Comparison of ENCODE assay signal across 8 cellular contexts in the genomic region with DNA sequence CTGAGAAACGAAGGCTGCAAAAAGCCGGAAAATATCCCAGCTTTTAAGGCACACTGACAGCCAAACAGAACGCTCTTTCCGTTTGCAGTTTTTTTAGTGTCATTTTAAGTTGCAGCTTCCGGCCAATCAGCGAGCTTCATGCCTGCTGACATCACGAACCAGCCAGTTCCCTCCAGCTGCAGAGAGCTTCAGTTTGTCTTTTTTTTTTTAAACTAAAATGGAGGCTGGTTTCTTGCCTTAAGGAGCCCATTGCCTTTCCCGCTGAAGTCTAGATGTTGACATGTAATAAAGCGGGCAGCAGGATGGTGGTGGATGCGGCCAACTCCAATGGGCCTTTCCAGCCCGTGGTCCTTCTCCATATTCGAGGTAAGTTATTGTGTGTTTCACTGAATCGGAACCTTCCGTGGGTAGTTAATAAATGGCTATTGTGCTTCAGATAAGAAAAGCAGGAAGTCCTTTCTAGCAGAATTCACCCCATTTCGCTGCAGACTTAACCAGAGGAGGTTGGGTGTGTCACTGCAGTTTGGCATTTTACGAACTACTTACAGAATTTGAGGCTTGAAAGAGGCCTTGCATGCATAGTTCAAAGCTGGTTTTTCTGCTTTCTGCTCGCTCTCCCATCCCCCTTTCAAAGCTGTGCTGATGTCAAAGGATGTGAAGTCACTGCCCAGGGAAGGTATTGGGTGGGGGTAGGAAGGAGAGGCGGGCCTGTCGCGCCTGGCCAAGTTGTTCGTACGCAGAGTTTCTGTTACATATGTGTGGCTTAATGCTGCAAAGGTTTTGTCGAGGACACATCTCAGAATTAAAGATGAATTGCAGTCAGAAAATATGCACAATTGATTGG. TPM values are rescaled to one million over a fixed set of nuclear protein-coding genes. Genes with fewer than 3 reads are reported as not detected.
DNase-seq lines count a peak whose midpoint lies in the region; ATAC-seq and TF ChIP-seq lines count a peak whose summit lies in the region.

No MANE protein-coding gene starts in this region.

- BruUV-seq in PC-9 (replicated peaks; lab: Mats Ljungman, UMichigan): TSS peak; percentile 86

- peaks cover 15 to 17% of the 10 kb centered on the region in 2 donors for H3K36me3 Mint-ChIP-seq in activated T-cell treated with anti-CD3 and anti-CD28 coated beads, Interleukin-2, amount 50 U/mL, for 72 hours (ENCODE audit: insufficient read depth in 2 of 2)

- H3K9me3 ChIP-seq in DND-41 (ENCODE audit: insufficient read depth, low read length, severe bottlenecking) (no peaks in the 10 kb centered on the region), PC-9 (ENCODE audit: insufficient read depth, low read depth) (no peaks in the 10 kb centered on the region), esophagus muscularis mucosa (no peaks in the 10 kb centered on the region), muscle layer of colon (ENCODE audit: low read length) (no peaks in the 10 kb centered on the region)

- intact Hi-C loops in PC-9 (cut with micrococcal nuclease; ENCODE audit: unreplicated experiment): loop anchor here (1.0 to 5.0 kb wide), 4 partner anchors 17 to 137 kb away; no protein-coding TSS in a partner anchor
- intact Hi-C loops in esophagus muscularis mucosa (cut with DNase I): loop anchor here (5.0 kb wide), 1 partner anchor 43 kb away; no protein-coding TSS in a partner anchor

- DNase-seq in DND-41 (peak; percentile 91), KG1 (lab: John Stamatoyannopoulos, UW) (peak; percentile 84), PC-9 (peak; percentile 94 to 99), esophagus muscularis mucosa (ENCODE audit: extremely low spot score) (peak; percentile 97)
- peak; percentile 82 to 88 for DNase-seq in activated T-cell treated with anti-CD3 and anti-CD28 coated beads, Interleukin-2, amount 50 U/mL, for 72 hours
- DNase-seq in stimulated activated naive CD4-positive, alpha-beta T cell (lab: John Stamatoyannopoulos, UW): peak; percentile 72 to 97 (median 91)

- ATAC-seq in DND-41 (ENCODE audit: insufficient read depth, low read depth) (peak; percentile 94), GM21786 (IDR thresholded peaks at IDR 0.05; ENCODE audit: unreplicated experiment) (peak; percentile 71)
- ATAC-seq in activated T-cell treated with anti-CD3 and anti-CD28 coated beads, Interleukin-2, amount 50 U/mL, for 72 hours (replicated peaks in 1 of 2): peak; percentile 88 to 91

- H3K4me3 ChIP-seq in DND-41 (ENCODE audit: low read depth in 1 of 2, low read length in 2 of 2) (peak overlapping the region; percentile 44 to 61), PC-9 (peak overlapping the region; percentile 62), esophagus muscularis mucosa (peak overlapping the region; percentile 55 to 71 (median 65)), muscle layer of colon (ENCODE audit: low read depth in 1 of 2, low read length in 2 of 2) (peak overlapping the region; percentile 63 to 93)

- H3K27ac Mint-ChIP-seq in activated T-cell treated with anti-CD3 and anti-CD28 coated beads, Interleukin-2, amount 50 U/mL, for 72 hours: peak overlapping the region; percentile 99

- CTCF ChIA-PET in PC-9 (lab: Charles Lee): interaction anchor here (0.6 to 2.0 kb wide), 6 partner anchors 14 to 315 kb away, joined by 3 to 8 read pairs (median 6); no protein-coding TSS in a partner anchor

- H3K4me1 ChIP-seq in DND-41 (ENCODE audit: insufficient read depth, low read length): peaks cover 49% of the 10 kb centered on the region
- peaks cover 28% of the 10 kb centered on the region for H3K4me1 ChIP-seq in PC-9 (replicated peaks; ENCODE audit: insufficient read depth)
- H3K4me1 ChIP-seq in esophagus muscularis mucosa: peaks cover 43 to 57% (median 49%) of the 10 kb centered on the region in 4 donors
- H3K4me1 ChIP-seq in muscle layer of colon (ENCODE audit: insufficient read depth, low read length): peaks cover 46% of the 10 kb centered on the region

- no peaks in the 10 kb centered on the region for H3K27me3 Mint-ChIP-seq in activated T-cell treated with anti-CD3 and anti-CD28 coated beads, Interleukin-2, amount 50 U/mL, for 72 hours (ENCODE audit: low read depth)

- 0% methylated on average over 23 of the region's 23 CpGs for WGBS in esophagus muscularis mucosa

- H4K20me1 ChIP-seq in DND-41 (ENCODE audit: insufficient read depth, low read length) (peaks cover 40% of the 10 kb centered on the region), PC-9 (ENCODE audit: insufficient read depth) (peaks cover 4% of the 10 kb centered on the region; the same call in 1 of the 2 replicates)

- POLR2A ChIA-PET in PC-9 (lab: Charles Lee; ENCODE audit: unreplicated experiment): interaction anchor here (0.5 to 0.9 kb wide), 18 partner anchors 12 to 706 kb away, joined by 3 to 17 read pairs (median 4); no protein-coding TSS in a partner anchor

- H3K4me1 Mint-ChIP-seq in activated T-cell treated with anti-CD3 and anti-CD28 coated beads, Interleukin-2, amount 50 U/mL, for 72 hours (ENCODE audit: low read depth): peaks cover 54% of the 10 kb centered on the region

- H3K4me3 Mint-ChIP-seq in activated T-cell treated with anti-CD3 and anti-CD28 coated beads, Interleukin-2, amount 50 U/mL, for 72 hours: peak overlapping the region; percentile 91 to 95

- peak; percentile 47 for TF ChIP-seq POLR2A in esophagus muscularis mucosa (IDR thresholded peaks at IDR 0.05; ENCODE audit: low read depth)

- H3K27ac ChIP-seq in DND-41 (ENCODE audit: low read length) (peak overlapping the region; percentile 94), PC-9 (peak overlapping the region; percentile 92), esophagus muscularis mucosa (replicated peaks in 1 of 4) (peak overlapping the region; percentile 92 to 99 (median 94)), muscle layer of colon (ENCODE audit: low read depth, low read length) (peak overlapping the region; percentile 96)

- peaks cover 30% of the 10 kb centered on the region for H3K36me3 ChIP-seq in DND-41 (ENCODE audit: insufficient read depth, low read length)
- H3K36me3 ChIP-seq in PC-9 (ENCODE audit: low read depth): peaks cover 18% of the 10 kb centered on the region; the same call in 1 of the 2 replicates
- H3K36me3 ChIP-seq in esophagus muscularis mucosa: no peaks in the 10 kb centered on the region
- H3K36me3 ChIP-seq in muscle layer of colon (ENCODE audit: insufficient read depth, low read length): no peaks in the 10 kb centered on the region

- TF ChIP-seq EP300 in esophagus muscularis mucosa (IDR thresholded peaks at IDR 0.05): no peak

- H3K4me2 ChIP-seq in DND-41 (ENCODE audit: insufficient read depth, low read length) (peak overlapping the region; percentile 77), PC-9 (peak overlapping the region; percentile 81)

- H3K27me3 ChIP-seq in DND-41 (ENCODE audit: insufficient read depth, low read length, poor library complexity): no peaks in the 10 kb centered on the region
- H3K27me3 ChIP-seq in PC-9 (ENCODE audit: insufficient read depth, low read depth): no peaks in the 10 kb centered on the region
- H3K27me3 ChIP-seq in esophagus muscularis mucosa: no peaks in the 10 kb centered on the region
- no peaks in the 10 kb centered on the region for H3K27me3 ChIP-seq in muscle layer of colon (ENCODE audit: control insufficient read depth in 1 of 2, insufficient read depth in 2 of 2, low read length in 2 of 2)

- H3K79me2 ChIP-seq in DND-41 (ENCODE audit: insufficient read depth, low read length) (peaks cover 52% of the 10 kb centered on the region), PC-9 (ENCODE audit: low read depth) (peaks cover 52% of the 10 kb centered on the region)

- TF ChIP-seq CTCF in DND-41 (IDR thresholded peaks at IDR 0.05; ENCODE audit: borderline replicate concordance, extremely low read depth, low read length, poor library complexity, severe bottlenecking) (no peak), PC-9 (conservative IDR thresholded peaks at IDR 0.05) (no peak), esophagus muscularis mucosa (IDR thresholded peaks at IDR 0.05) (no peak)

- H3K9ac ChIP-seq in DND-41 (ENCODE audit: low read depth, low read length) (peak overlapping the region; percentile 76), muscle layer of colon (ENCODE audit: low read length) (peak overlapping the region; percentile 97)

- H3K9me3 Mint-ChIP-seq in activated T-cell treated with anti-CD3 and anti-CD28 coated beads, Interleukin-2, amount 50 U/mL, for 72 hours: no peaks in the 10 kb centered on the region

- H3K9me2 ChIP-seq in PC-9 (ENCODE audit: insufficient read depth): no peaks in the 10 kb centered on the region

- H3F3A ChIP-seq in PC-9 (ENCODE audit: insufficient read depth, low read depth): peaks cover 31% of the 10 kb centered on the region

- H2AFZ ChIP-seq in DND-41 (ENCODE audit: low read depth, low read length): peak overlapping the region; percentile 85
- H2AFZ ChIP-seq in PC-9: peak overlapping the region; percentile 87

RNA-seq across cellular contexts. Expression of a gene that starts 48.4 kb away (rescaled TPM):
- total RNA-seq in PC-9 (2021): 301 and 401 TPM in 2 replicates
- 100 to 1,000 TPM; 317 to 370 TPM for total RNA-seq in activated T-cell treated with anti-CD3 and anti-CD28 coated beads, Interleukin-2, amount 50 U/mL, for 72 hours
- 100 to 1,000 TPM; 103 to 142 (median 131) TPM for total RNA-seq in esophagus muscularis mucosa

Comparison
In these comparisons a context has a peak if more than half of its experiments do, and no peak if none do; other contexts are left out.
1. Peak in every context shown above with its lines: DNase-seq, ATAC-seq, H3K4me3 ChIP-seq and H3K27ac ChIP-seq.